7 cellular contexts compared by ENCODE assay signal in the genomic region with DNA sequence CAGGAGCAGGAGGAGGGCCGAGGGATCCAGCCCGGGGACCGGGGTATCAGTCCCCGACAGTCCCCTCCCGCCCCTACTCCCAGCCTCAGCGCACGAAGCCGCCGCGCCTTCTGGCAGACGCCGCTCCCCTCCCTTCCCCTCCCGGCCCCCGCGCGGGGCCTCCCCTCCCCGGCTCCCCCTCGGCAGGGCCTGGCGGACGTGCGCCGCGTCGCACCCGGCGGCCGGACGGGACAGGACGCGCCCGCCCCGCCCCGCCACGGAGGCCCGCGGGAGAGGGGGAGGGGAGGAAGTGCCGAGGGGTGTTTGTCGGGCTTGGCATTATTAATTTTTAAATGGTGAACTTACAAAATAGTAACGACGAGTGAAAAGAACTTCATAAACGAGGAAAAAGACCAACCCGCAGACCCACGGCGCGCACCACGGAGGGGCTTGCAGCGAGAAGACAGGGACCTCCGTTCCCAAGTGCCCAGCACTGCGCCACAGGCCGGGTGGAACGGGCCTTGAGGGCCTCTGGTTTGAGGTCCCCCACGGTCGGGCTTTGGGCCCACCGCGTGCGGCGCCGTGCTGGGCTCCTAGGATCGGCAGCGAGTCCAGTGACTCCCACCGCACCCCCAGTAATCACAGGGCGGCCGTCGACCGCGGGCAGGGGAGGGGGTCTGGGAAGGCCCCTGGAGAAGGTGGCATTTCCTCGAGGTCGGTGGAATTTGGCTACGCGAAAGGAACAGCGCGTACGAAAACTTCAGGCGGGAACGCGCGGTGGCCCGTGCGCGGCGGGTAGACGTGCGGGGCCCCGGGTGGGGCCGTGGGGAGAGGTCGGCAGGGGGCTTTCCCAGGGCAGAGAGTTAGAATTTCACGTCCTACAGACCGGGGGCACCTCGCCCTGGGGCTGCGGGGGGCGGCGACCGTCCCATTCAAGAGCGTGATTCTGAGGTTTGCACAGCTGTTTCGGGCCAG. TPM values are rescaled to one million over a fixed set of nuclear protein-coding genes. Genes with fewer than 3 reads are reported as not detected.
A peak's percentile ranks its signal among the peaks of the same experiment; 100 is the strongest.
DNase-seq lines count a peak whose midpoint lies in the region; ATAC-seq, FAIRE-seq and TF ChIP-seq lines count a peak whose summit lies in the region.

No MANE protein-coding gene starts in this region.

- H3K4me3 ChIP-seq in mucosa of descending colon: peak overlapping the region; percentile 99
- H3K4me3 ChIP-seq in stomach: peak overlapping the region; percentile 74 to 97 (median 94)

- no peak for TF ChIP-seq EP300 in stomach (IDR thresholded peaks at IDR 0.05)

- intact Hi-C loops in mucosa of descending colon (cut with DNase I, micrococcal nuclease) (no loop called here), stomach (cut with DNase I; ENCODE audit: low total_unique reads) (loop anchor here (10.0 kb wide), 1 partner anchor 94 kb away; no protein-coding TSS in a partner anchor)

- no peaks in the 10 kb centered on the region for H3K9me3 ChIP-seq in mucosa of descending colon
- no peaks in the 10 kb centered on the region for H3K9me3 ChIP-seq in stomach

- peak overlapping the region; percentile 98 to 100 (median 100) for H3K27ac ChIP-seq in stomach

- H3K27me3 ChIP-seq in stomach: no peaks in the 10 kb centered on the region

- TF ChIP-seq CTCF in mucosa of descending colon (IDR thresholded peaks at IDR 0.05) (no peak), stomach (IDR thresholded peaks at IDR 0.05) (peak in 1 of 7 experiments; percentile 29)

- ATAC-seq in HG02588 (IDR thresholded peaks at IDR 0.05; ENCODE audit: unreplicated experiment) (peak; percentile 25), mucosa of descending colon (peak; percentile 49)

- H3K36me3 ChIP-seq in mucosa of descending colon (ENCODE audit: low read depth) (no peaks in the 10 kb centered on the region), stomach (peaks cover 21 to 26% (median 24%) of the 10 kb centered on the region in 4 donors)

- FAIRE-seq in GM12891 (lab: Jason Lieb, UNC): no peak

- WGBS in stomach, 5 donors: 0 to 1% (median 1%) methylated on average over 69 to 93 of the region's 95 CpGs

- no peak for TF ChIP-seq POLR2A in GM12891 (IDR thresholded peaks at IDR 0.05; ENCODE audit: low read depth, low read length)
- no peak for TF ChIP-seq POLR2A in erythroblast (IDR thresholded peaks at IDR 0.05; ENCODE audit: low read length)
- no peak for TF ChIP-seq POLR2A in stomach (IDR thresholded peaks at IDR 0.05)

- peak; percentile 61 for DNase-seq in GM12891 (ENCODE audit: insufficient read length, low spot score)
- peak; percentile 22 for DNase-seq in NCI-H2227 treated with DMSO at 0.1 percent for 48 hours (lab: John Stamatoyannopoulos, UW)
- DNase-seq in activated T-cell treated with anti-CD3 and anti-CD28 coated beads for 24 hours (ENCODE audit: low read depth): peak; percentile 30
- peak; percentile 88 to 91 for DNase-seq in erythroblast (lab: John Stamatoyannopoulos, UW)
- DNase-seq in mucosa of descending colon: peak; percentile 83 to 92 (median 90)
- DNase-seq in stomach: peak; percentile 88

- H3K4me1 ChIP-seq in mucosa of descending colon (ENCODE audit: low read depth) (peaks cover 33% of the 10 kb centered on the region), stomach (peaks cover 46 to 78% (median 67%) of the 10 kb centered on the region in 4 donors)

TF ChIP-seq in GM12891, 5 proteins besides CTCF, POLR2A, EP300 and RAD21:
- TF ChIP-seq POLR2AphosphoS5 (IDR thresholded peaks at IDR 0.05; ENCODE audit: low read depth, low read length): no peak
- TF ChIP-seq POU2F2 (IDR thresholded peaks at IDR 0.05; ENCODE audit: low read depth, low read length): no peak
- no peak for TF ChIP-seq TAF1 (IDR thresholded peaks at IDR 0.05; ENCODE audit: low read depth, low read length)
- TF ChIP-seq SPI1 (IDR thresholded peaks at IDR 0.05; ENCODE audit: low read depth, low read length): no peak; the same call in 1 of the 2 replicates
- no peak for TF ChIP-seq PAX5 (IDR thresholded peaks at IDR 0.05; ENCODE audit: insufficient read depth, low read length, severe bottlenecking)

RNA-seq across cellular contexts. Expression of gene CTDSP1, which starts 1.0 kb away (rescaled TPM):
- polyA plus RNA-seq in GM12891 (2012; ENCODE audit: low read depth, missing spikeins): 27.9 TPM
- 100 to 1,000 TPM; 142 to 221 (median 165) TPM for total RNA-seq in mucosa of descending colon
- 100 to 1,000 TPM in 3 of 5 donors, 10 to 100 TPM in 2; 43.3 to 188 (median 128) TPM for total RNA-seq in stomach
- polyA plus RNA-seq in stomach: 100 to 1,000 TPM in 2 of 3 donors, 10 to 100 TPM in 1; 99.8 to 117 (median 100) TPM

RNA-seq across cellular contexts. Expression of gene SLC11A1, which starts 16.6 kb away (rescaled TPM):
- polyA plus RNA-seq in GM12891 (2012; ENCODE audit: low read depth, missing spikeins): 0.09 TPM
- 1 to 10 TPM; 1.2 to 7.8 (median 5.3) TPM for total RNA-seq in mucosa of descending colon
- total RNA-seq in stomach: 10 to 100 TPM in 3 of 5 donors, 1 to 10 TPM in 1, not detected in 1; 8.9 to 20.4 (median 16.9) TPM
- polyA plus RNA-seq in stomach: 1 to 10 TPM; 4.2 to 4.7 (median 4.5) TPM

RNA-seq across cellular contexts. Expression of gene VIL1, which starts 20.2 kb away (rescaled TPM):
- 0.28 TPM for polyA plus RNA-seq in GM12891 (2012; ENCODE audit: low read depth, missing spikeins)
- total RNA-seq in mucosa of descending colon (100 to 1,000 TPM; 194 to 550 (median 341) TPM), stomach (100 to 1,000 TPM in 1 of 5 donors, 10 to 100 TPM in 2, under 1 TPM in 1, not detected in 1; 0.43 to 120 (median 12.7) TPM)
- polyA plus RNA-seq in stomach: 1 to 10 TPM in 2 of 3 donors, under 1 TPM in 1; 0.38 to 1.8 (median 1.1) TPM

RNA-seq across cellular contexts. Expression of gene CATIP, which starts 42.1 kb away (rescaled TPM):
- polyA plus RNA-seq in GM12891 (2012; ENCODE audit: low read depth, missing spikeins): not detected
- total RNA-seq in mucosa of descending colon: not detected
- not detected for total RNA-seq in stomach
- polyA plus RNA-seq in stomach: under 1 TPM; 0.18 to 0.62 (median 0.31) TPM

Comparison
In these comparisons a context has a peak if more than half of its experiments do, and no peak if none do; other contexts are left out.
1. Peak in every context shown above with its lines: DNase-seq, ATAC-seq, H3K4me3 ChIP-seq and H3K27ac ChIP-seq.
2. DNase-seq: peak in every context shown above with its lines; median percentile 90 in mucosa of descending colon; 90 in erythroblast; 88 in stomach; 61 in GM12891; 30 in activated T-cell treated with anti-CD3 and anti-CD28 coated beads for 24 hours; 22 in NCI-H2227 treated with DMSO at 0.1 percent for 48 hours.